21 cellular contexts compared by ENCODE assay signal in genomic region chr17:62648954-62649294, GRCh38. TPM values are rescaled to one million over a fixed set of nuclear protein-coding genes. Genes with fewer than 3 reads are reported as not detected.
DNase-seq lines count a peak whose midpoint lies in the region; ATAC-seq and TF ChIP-seq lines count a peak whose summit lies in the region.
"Had no signal": no experiment of that assay in that cellular context is flagged by ENCODE, and none has a peak within 500 bp of the region (broad histone marks: within the 10 kb centered on the region; RNA-seq: fewer than 3 reads in every experiment).

No MANE protein-coding gene starts in this region.

- H3K18ac ChIP-seq in H9 (ENCODE audit: insufficient read length, low read depth, low read length): no peak overlapping the region

- H3K9me3 Mint-ChIP-seq in H9: no peaks in the 10 kb centered on the region
- peaks cover 0 to 8% (median 0%) of the 10 kb centered on the region in 5 experiments for H3K9me3 Mint-ChIP-seq in brain
- H3K9me3 Mint-ChIP-seq: stimulated activated effector memory CD8-positive, alpha-beta T cell treated with anti-CD3 and anti-CD28 coated beads, Interleukin-12 subunit alpha, Interleukin-12 subunit beta, amount 100 ng/mL, for 72 hours had no signal

- H3K9me3 ChIP-seq in H9 (ENCODE audit: control insufficient read depth, low read depth, low read length): no peaks in the 10 kb centered on the region
- no peaks in the 10 kb centered on the region for H3K9me3 ChIP-seq in lower lobe of right lung
- H3K9me3 ChIP-seq in skeletal muscle tissue (ENCODE audit: control insufficient read depth in 3 of 3, low read length in 3 of 3): no peaks in the 10 kb centered on the region

- H3K27me3 Mint-ChIP-seq in H9 (ENCODE audit: low read depth) (peaks cover 21% of the 10 kb centered on the region), brain (no peaks in the 10 kb centered on the region)

- H3K36me3 ChIP-seq in lower lobe of right lung (no peaks in the 10 kb centered on the region), skeletal muscle tissue (ENCODE audit: control insufficient read depth in 3 of 3, insufficient read depth in 3 of 3, low read length in 3 of 3) (no peaks in the 10 kb centered on the region)

- no peak overlapping the region for H4K5ac ChIP-seq in H9 (ENCODE audit: insufficient read length, low read depth, low read length)

- H3K4me3 ChIP-seq in lower lobe of right lung: no peak overlapping the region
- no peak overlapping the region for H3K4me3 ChIP-seq in skeletal muscle tissue (ENCODE audit: low read length in 3 of 3)

- H2BK12ac ChIP-seq in H9 (ENCODE audit: insufficient read length, low read depth, low read length): no peak overlapping the region

- H3K36me3 Mint-ChIP-seq in H9 (ENCODE audit: insufficient read depth in 1 of 3, low read depth in 3 of 3) (no peaks in the 10 kb centered on the region), brain (peaks cover 5% of the 10 kb centered on the region)

- no peak overlapping the region for H2BK120ac ChIP-seq in H9 (ENCODE audit: low read depth, low read length, poor library complexity, severe bottlenecking)

- H4K8ac ChIP-seq in H9 (replicated peaks; ENCODE audit: insufficient read length, low read depth, low read length): no peak overlapping the region

- H3K4me2 ChIP-seq in H9 (ENCODE audit: insufficient read depth, insufficient read length, low read length): no peak overlapping the region

- no peaks in the 10 kb centered on the region for H4K20me1 ChIP-seq in H9 (ENCODE audit: control insufficient read depth, insufficient read depth, insufficient read length)

- whole genome bisulfite sequencing in H9 (ENCODE audit: extremely low coverage, insufficient read length, low lambda C conversion rate): no CpG with 5 or more reads among the region's 6 CpGs

- no peaks in the 10 kb centered on the region for H3K79me1 ChIP-seq in H9 (ENCODE audit: insufficient read depth, low read depth, low read length, poor library complexity, severe bottlenecking)

- H2AK5ac ChIP-seq in H9 (ENCODE audit: insufficient read length, low read length): no peak overlapping the region

- H3K4me3 Mint-ChIP-seq in H9 (no peak overlapping the region), brain (no peak overlapping the region)
- H3K4me3 Mint-ChIP-seq: stimulated activated effector memory CD8-positive, alpha-beta T cell treated with anti-CD3 and anti-CD28 coated beads, Interleukin-12 subunit alpha, Interleukin-12 subunit beta, amount 100 ng/mL, for 72 hours had no signal

- H3K27ac Mint-ChIP-seq in H9: peak overlapping the region in 2 of 3 experiments; percentile 58 to 91; a peak in 1 of 7 replicates
- H3K27ac Mint-ChIP-seq in brain: peak overlapping the region in 3 of 5 experiments; percentile 33 to 58 (median 51)
- H3K27ac Mint-ChIP-seq: stimulated activated effector memory CD8-positive, alpha-beta T cell treated with anti-CD3 and anti-CD28 coated beads, Interleukin-12 subunit alpha, Interleukin-12 subunit beta, amount 100 ng/mL, for 72 hours had no signal

- no peaks in the 10 kb centered on the region; the same call in 1 of the 2 replicates for H3K27me3 ChIP-seq in H9 (ENCODE audit: insufficient read depth, low read length)
- no peaks in the 10 kb centered on the region for H3K27me3 ChIP-seq in lower lobe of right lung (ENCODE audit: low read depth)
- peaks cover 2 to 6% (median 5%) of the 10 kb centered on the region in 3 donors for H3K27me3 ChIP-seq in skeletal muscle tissue (ENCODE audit: control insufficient read depth in 3 of 3, insufficient read depth in 3 of 3, low read length in 3 of 3)

- H3K79me2 ChIP-seq in H9 (ENCODE audit: insufficient read depth, low read length): no peaks in the 10 kb centered on the region

- H3K56ac ChIP-seq in H9 (ENCODE audit: insufficient read length, low read depth, low read length): no peak overlapping the region

- H2BK5ac ChIP-seq in H9 (ENCODE audit: insufficient read length, low read length): no peak overlapping the region

- no peak for TF ChIP-seq CTCF in H9 (conservative IDR thresholded peaks at IDR 0.05)
- no peak for TF ChIP-seq CTCF in brain (conservative IDR thresholded peaks at IDR 0.05)
- no peak for TF ChIP-seq CTCF in lower lobe of right lung (IDR thresholded peaks at IDR 0.05)

- H3K9ac ChIP-seq in H9 (ENCODE audit: extremely low read depth, insufficient read length, low read length) (no peak overlapping the region), skeletal muscle tissue (ENCODE audit: low read depth in 1 of 3, low read length in 3 of 3) (no peak overlapping the region)

- H2AFZ ChIP-seq in H9 (ENCODE audit: low read length): no peak overlapping the region

- no peak overlapping the region for H3K4ac ChIP-seq in H9 (ENCODE audit: low read depth, low read length)

- no peak overlapping the region for H3K14ac ChIP-seq in H9 (ENCODE audit: insufficient read depth, low read length)

- H3K27ac ChIP-seq in H9 (ENCODE audit: insufficient read length, low read depth, low read length) (no peak overlapping the region), lower lobe of right lung (peak overlapping the region; percentile 65), skeletal muscle tissue (ENCODE audit: low read depth, low read length) (peak overlapping the region; percentile 25)

- H3K4me1 ChIP-seq in H9 (ENCODE audit: insufficient read depth, low read length) (no peaks in the 10 kb centered on the region; the same call in 1 of the 2 replicates), lower lobe of right lung (peaks cover 43% of the 10 kb centered on the region), skeletal muscle tissue (ENCODE audit: control insufficient read depth in 3 of 3, insufficient read depth in 3 of 3, low read length in 3 of 3) (peaks cover 22 to 26% (median 25%) of the 10 kb centered on the region in 3 donors)

- H2BK15ac ChIP-seq in H9 (ENCODE audit: low read depth, low read length): no peak overlapping the region

- intact Hi-C loops in lower lobe of right lung (cut with DNase I): no loop called here

- no peak overlapping the region for H3T11ph ChIP-seq in H9 (ENCODE audit: low read length)

- ATAC-seq in lower lobe of right lung: no peak
- ATAC-seq: stimulated activated effector memory CD8-positive, alpha-beta T cell treated with anti-CD3 and anti-CD28 coated beads, Interleukin-12 subunit alpha, Interleukin-12 subunit beta, amount 100 ng/mL, for 72 hours had no signal

- no peak overlapping the region for H2BK20ac ChIP-seq in H9 (ENCODE audit: low read depth, low read length, poor library complexity, severe bottlenecking)

- peaks cover 11% of the 10 kb centered on the region for H3K23me2 ChIP-seq in H9 (ENCODE audit: insufficient read length, low read depth, low read length, poor library complexity, severe bottlenecking)

- peaks cover 29 to 38% of the 10 kb centered on the region in 2 experiments for H3K4me1 Mint-ChIP-seq in H9
- peaks cover 41% of the 10 kb centered on the region for H3K4me1 Mint-ChIP-seq in brain

- H3K23ac ChIP-seq in H9 (ENCODE audit: insufficient read length, low read depth, low read length): no peak overlapping the region

- H4K91ac ChIP-seq in H9 (ENCODE audit: insufficient read length, low read depth, low read length): no peak overlapping the region

- DNase-seq in H9 (peak; percentile 56), lower lobe of right lung (peak; percentile 34), DMS53 treated with DMSO at 0.1 percent for 48 hours (lab: John Stamatoyannopoulos, UW; ENCODE audit: unreplicated experiment) (no peak), NCI-H1436 treated with DMSO at 0.1 percent for 48 hours (lab: John Stamatoyannopoulos, UW) (no peak), HUDEP-2 (lab: John Stamatoyannopoulos, UW; ENCODE audit: unreplicated experiment in 76 of 76) (no peak)
- no peak for DNase-seq in activated CD8-positive, alpha-beta memory T cell treated with anti-CD3 and anti-CD28 coated beads for 24 hours
- DNase-seq: activated CD4-positive, alpha-beta T cell treated with anti-CD3 and anti-CD28 coated beads for 1 hour; activated gamma-delta T cell treated with Interleukin-2 at 50 U/mL for 16 hours; amniotic stem cell; COR-L47; hippocampal formation; Kasumi-1; NCI-H1048; NCI-H2029; NCI-H446; retina; RPMI8226; T1000 had no signal

RNA-seq across cellular contexts. Expression of gene MRC2, which starts 21.5 kb away (rescaled TPM):
- total RNA-seq in H9 (2021) (18.7 and 21.6 TPM in 2 replicates), lower lobe of right lung (91.2 TPM), skeletal muscle tissue (175 TPM)
- polyA plus RNA-seq in brain (ENCODE audit: insufficient read depth, low read depth, low replicate concordance): 8.5 TPM

Comparison
In these comparisons a context has a peak if more than half of its experiments do, and no peak if none do; other contexts are left out.
1. DNase-seq: peak in H9 (single experiment) and lower lobe of right lung (single experiment); none in DMS53 treated with DMSO at 0.1 percent for 48 hours (single experiment), activated CD8-positive, alpha-beta memory T cell treated with anti-CD3 and anti-CD28 coated beads for 24 hours (single experiment), NCI-H1436 treated with DMSO at 0.1 percent for 48 hours (single experiment) and HUDEP-2 (0 of 76).